ENCODE assay signal across 16 cellular contexts in the genomic region with DNA sequence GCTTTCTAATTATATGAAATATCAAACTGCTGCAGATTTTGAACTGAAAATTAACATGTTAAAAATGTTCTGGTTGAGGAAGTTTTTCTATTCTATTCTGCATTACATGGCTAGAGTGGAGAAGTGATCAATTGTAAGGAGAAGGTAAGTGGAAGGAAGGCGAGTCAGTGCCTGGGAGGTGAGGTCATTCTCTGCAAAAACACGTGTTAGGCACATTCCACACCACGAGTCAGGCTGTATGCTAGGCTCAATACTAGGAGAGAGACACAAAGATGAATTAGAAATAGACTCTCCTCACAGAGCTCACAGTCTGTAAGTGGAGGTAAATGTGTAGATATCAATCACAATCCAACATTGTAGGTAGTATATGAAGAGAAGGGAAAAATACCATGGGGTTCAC.
DNase-seq lines count a peak whose midpoint lies in the region; FAIRE-seq and TF ChIP-seq lines count a peak whose summit lies in the region.
"Had no signal": no experiment of that assay in that cellular context is flagged by ENCODE, and none has a peak within 500 bp of the region (broad histone marks: within the 10 kb centered on the region; RNA-seq: fewer than 3 reads in every experiment).

No MANE protein-coding gene starts in this region.

- no peaks in the 10 kb centered on the region for H3K4me1 ChIP-seq in right atrium auricular region
- H3K4me1 ChIP-seq: A549, Caco-2 had no signal

- no peak for FAIRE-seq in bronchial epithelial cell (lab: Jason Lieb, UNC)
- FAIRE-seq: A549, G401.6, GM19239 had no signal

- peak; percentile 0 for DNase-seq in HFF-Myc (ENCODE audit: extremely low read depth, low read depth)
- DNase-seq in bronchial epithelial cell (ENCODE audit: low read depth) = peak; percentile 41
- DNase-seq in fibroblast of mammary gland (ENCODE audit: low read depth) = peak; percentile 33
- DNase-seq in renal cortical epithelial cell (ENCODE audit: low read depth) = peak; percentile 18
- DNase-seq in right atrium auricular region (ENCODE audit: low spot score) = no peak
- DNase-seq in DMS153 treated with DMSO at 0.1 percent for 48 hours (lab: John Stamatoyannopoulos, UW; ENCODE audit: unreplicated experiment) = no peak
- no peak for DNase-seq in NCI-H446 (lab: John Stamatoyannopoulos, UW)
- DNase-seq: Caco-2; CD8-positive, alpha-beta memory T cell; HCEC 1CT; IMR-90; KBM-7 had no signal

- H3K36me3 ChIP-seq in bronchial epithelial cell (ENCODE audit: control insufficient read depth, insufficient read depth, low read length) (no peaks in the 10 kb centered on the region), right atrium auricular region (no peaks in the 10 kb centered on the region)

- H3K4me3 ChIP-seq in HFF-Myc (replicated peaks; ENCODE audit: low read depth, low read length) = no peak overlapping the region
- no peak overlapping the region for H3K4me3 ChIP-seq in bronchial epithelial cell (ENCODE audit: low read depth, low read length)
- H3K4me3 ChIP-seq in fibroblast of mammary gland (ENCODE audit: control insufficient read depth, low read depth, low read length) = no peak overlapping the region
- H3K4me3 ChIP-seq in right atrium auricular region = no peak overlapping the region
- H3K4me3 ChIP-seq: A549 had no signal

- H3K27ac ChIP-seq in right atrium auricular region = no peak overlapping the region
- H3K27ac ChIP-seq: A549, HL-60 had no signal

- H3K27me3 ChIP-seq in bronchial epithelial cell (ENCODE audit: control insufficient read depth, insufficient read depth, low read length) = no peaks in the 10 kb centered on the region
- H3K27me3 ChIP-seq in right atrium auricular region = no peaks in the 10 kb centered on the region

- no peaks in the 10 kb centered on the region for H3K9me3 ChIP-seq in right atrium auricular region
- H3K9me3 ChIP-seq: A549, Caco-2 had no signal

- TF ChIP-seq CTCF in HFF-Myc (IDR thresholded peaks at IDR 0.05; ENCODE audit: low read depth, low read length, missing control alignments) (no peak), bronchial epithelial cell (IDR thresholded peaks at IDR 0.05; ENCODE audit: insufficient read depth, low read length, severe bottlenecking) (no peak), fibroblast of mammary gland (conservative IDR thresholded peaks at IDR 0.05; ENCODE audit: control insufficient read depth, insufficient read depth, low read depth, low read length) (no peak), right atrium auricular region (IDR thresholded peaks at IDR 0.05) (no peak)

Comparison
In these comparisons a context has a peak if more than half of its experiments do, and no peak if none do; other contexts are left out.
1. DNase-seq: peak in HFF-Myc (single experiment), bronchial epithelial cell (single experiment), fibroblast of mammary gland (single experiment) and renal cortical epithelial cell (single experiment); none in right atrium auricular region (single experiment), DMS153 treated with DMSO at 0.1 percent for 48 hours (single experiment) and NCI-H446 (0 of 2).